In genomic region chr2:129165001-129165400, GRCh38 we compare ENCODE assay signal across 19 cellular contexts.
DNase-seq lines count a peak whose midpoint lies in the region; ATAC-seq and TF ChIP-seq lines count a peak whose summit lies in the region.
"Had no signal": no experiment of that assay in that cellular context is flagged by ENCODE, and none has a peak within 500 bp of the region (broad histone marks: within the 10 kb centered on the region; RNA-seq: fewer than 3 reads in every experiment).

No MANE protein-coding gene starts in this region.

- H3F3A ChIP-seq in GM23248 (ENCODE audit: insufficient read depth), result no peaks in the 10 kb centered on the region

- no peaks in the 10 kb centered on the region for H3K36me3 Mint-ChIP-seq in nephron (ENCODE audit: low read depth)
- H3K36me3 Mint-ChIP-seq: CD4-positive, alpha-beta memory T cell had no signal

- no peaks in the 10 kb centered on the region for H3K27me3 ChIP-seq in GM23248 (replicated peaks; ENCODE audit: insufficient read depth)

- H3K27ac Mint-ChIP-seq in nephron, result peak overlapping the region; percentile 49 to 75 (median 63)
- H3K27ac Mint-ChIP-seq: CD4-positive, alpha-beta memory T cell had no signal

- no peak overlapping the region for H3K4me2 ChIP-seq in GM23248 (ENCODE audit: unreplicated experiment)
- H3K4me2 ChIP-seq: A549 had no signal

- H3K4me1 Mint-ChIP-seq in nephron, result peaks cover 10% of the 10 kb centered on the region
- H3K4me1 Mint-ChIP-seq: CD4-positive, alpha-beta memory T cell had no signal

- no peak for TF ChIP-seq CTCF in nephron (IDR thresholded peaks at IDR 0.05; ENCODE audit: unreplicated experiment in 3 of 3)

- H3K4me3 Mint-ChIP-seq in nephron, result no peak overlapping the region
- H3K4me3 Mint-ChIP-seq: CD4-positive, alpha-beta memory T cell had no signal

- H3K9me2 ChIP-seq in GM23248 (ENCODE audit: insufficient read depth), result no peaks in the 10 kb centered on the region

- peak; percentile 0 for DNase-seq in GM23248
- DNase-seq in SHP77 treated with DMSO at 0.1 percent for 48 hours (lab: John Stamatoyannopoulos, UW), result peak; percentile 8
- peak; percentile 1 for DNase-seq in fibroblast of the conjunctiva (ENCODE audit: low read depth)
- no peak for DNase-seq in NCI-H1417 (lab: John Stamatoyannopoulos, UW)
- DNase-seq in C1 segment of cervical spinal cord (lab: John Stamatoyannopoulos, UW), result no peak
- DNase-seq: Calu3; CD4-positive, alpha-beta memory T cell; DMS53; EL; MV-4-11; NCI-H187; NCI-H2107; NCI-H510A; NCI-H748 treated with DMSO at 0.1 percent for 48 hours; NK-92 treated with Interleukin-12 subunit alpha and Interleukin-12 subunit beta, amount 100 ng/mL, for 24 hours had no signal

- no peak overlapping the region for H3K4me3 ChIP-seq in GM23248
- H3K4me3 ChIP-seq: A549, K562 had no signal

- H3K9ac ChIP-seq in GM23248, result no peak overlapping the region

- in situ Hi-C loops in GM23248 (cut with MboI), result no loop called here

- no peaks in the 10 kb centered on the region for H3K36me3 ChIP-seq in GM23248 (ENCODE audit: low read depth)

- no peaks in the 10 kb centered on the region for H4K20me1 ChIP-seq in GM23248 (ENCODE audit: insufficient read depth)

- no peaks in the 10 kb centered on the region for H3K9me3 ChIP-seq in GM23248 (ENCODE audit: low read depth)
- H3K9me3 ChIP-seq: A549 had no signal

- H3K4me1 ChIP-seq in GM23248 (ENCODE audit: insufficient read depth), result no peaks in the 10 kb centered on the region
- H3K4me1 ChIP-seq: A549 had no signal

- H3K27ac ChIP-seq in GM23248, result no peak overlapping the region
- H3K27ac ChIP-seq: A549 had no signal

- H3K79me2 ChIP-seq in GM23248 (ENCODE audit: insufficient read depth), result no peaks in the 10 kb centered on the region

- peaks cover 15% of the 10 kb centered on the region for H3K27me3 Mint-ChIP-seq in nephron (ENCODE audit: low read depth)

- no peaks in the 10 kb centered on the region for H3K9me3 Mint-ChIP-seq in nephron

- H2AFZ ChIP-seq in GM23248, result no peak overlapping the region

- no peak for ATAC-seq in HG02870 (IDR thresholded peaks at IDR 0.05; ENCODE audit: unreplicated experiment)
- ATAC-seq: A549, K562 had no signal

Comparison
In these comparisons a context has a peak if more than half of its experiments do, and no peak if none do; other contexts are left out.
1. DNase-seq: peak in GM23248 (single experiment), SHP77 treated with DMSO at 0.1 percent for 48 hours (single experiment) and fibroblast of the conjunctiva (single experiment); none in NCI-H1417 (0 of 3) and C1 segment of cervical spinal cord (0 of 14).